ENCODE assay signal across 16 cellular contexts in genomic region chr10:80894339-80894791, GRCh38.
"Had no signal": no experiment of that assay in that cellular context is flagged by ENCODE, and none has a peak within 500 bp of the region (broad histone marks: within the 10 kb centered on the region; RNA-seq: fewer than 3 reads in every experiment).

No MANE protein-coding gene starts in this region.

- H3K27ac Mint-ChIP-seq: activated CD8-positive, alpha-beta memory T cell treated with anti-CD3 and anti-CD28 coated beads, Interleukin-2, amount 10 ng/mL, durations not matched to agents 7 days and 5 days; activated naive CD4-positive, alpha-beta T cell treated with anti-CD3 and anti-CD28 coated beads, Interleukin-2, amount 10 ng/mL, durations not matched to agents 7 days and 5 days; activated T-helper 2 cell treated with anti-CD3 and anti-CD28 coated beads, Interferon-gamma antibody, Interleukin-2, Interleukin-4, amounts not matched to agents 10 μg/mL and 5 μg/mL and 100 μg/mL, durations not matched to agents 14 hours and 24 hours and 36 hours; dendritic cell treated with granulocyte-macrophage colony-stimulating factor and Interleukin-4, amounts not matched to agents 40 ng/mL and 50 ng/mL, for 4 days; nephron progenitor cell; stimulated activated naive CD8-positive, alpha-beta T cell treated with anti-CD3 and anti-CD28 coated beads, Interleukin-15, Interleukin-2, amounts not matched to agents 100 ng/mL and 50 ng/mL, for 24 hours; type B pancreatic cell had no signal

- DNase-seq: activated CD4-positive, alpha-beta T cell treated with anti-CD3 and anti-CD28 coated beads, Interleukin-2, amount 50 U/mL, for 48 hours; activated CD8-positive, alpha-beta memory T cell treated with anti-CD3 and anti-CD28 coated beads, Interleukin-2, amount 10 ng/mL, durations not matched to agents 7 days and 5 days; activated naive CD4-positive, alpha-beta T cell treated with anti-CD3 and anti-CD28 coated beads, Interleukin-2, amount 10 ng/mL, durations not matched to agents 7 days and 5 days; activated T-cell treated with anti-CD3 and anti-CD28 coated beads, Interleukin-2, amount 50 U/mL, for 1 hour; effector memory CD4-positive, alpha-beta T cell; foreskin keratinocyte; heart left ventricle; kidney glomerular epithelial cell; nephron progenitor cell had no signal

- ATAC-seq: activated CD4-positive, CD25-positive, alpha-beta regulatory T cell treated with anti-CD3 and anti-CD28 coated beads, Interleukin-2, amount 50 U/mL, for 24 hours; activated CD8-positive, alpha-beta memory T cell treated with anti-CD3 and anti-CD28 coated beads, Interleukin-2, amount 10 ng/mL, durations not matched to agents 7 days and 5 days; foreskin keratinocyte; heart left ventricle; sciatic nerve had no signal

- H3K27me3 Mint-ChIP-seq: activated CD8-positive, alpha-beta memory T cell treated with anti-CD3 and anti-CD28 coated beads, Interleukin-2, amount 10 ng/mL, durations not matched to agents 7 days and 5 days; activated naive CD4-positive, alpha-beta T cell treated with anti-CD3 and anti-CD28 coated beads, Interleukin-2, amount 10 ng/mL, durations not matched to agents 7 days and 5 days; dendritic cell treated with granulocyte-macrophage colony-stimulating factor and Interleukin-4, amounts not matched to agents 40 ng/mL and 50 ng/mL, for 4 days; stimulated activated naive CD8-positive, alpha-beta T cell treated with anti-CD3 and anti-CD28 coated beads, Interleukin-15, Interleukin-2, amounts not matched to agents 100 ng/mL and 50 ng/mL, for 24 hours had no signal

- H3K4me1 Mint-ChIP-seq: activated CD8-positive, alpha-beta memory T cell treated with anti-CD3 and anti-CD28 coated beads, Interleukin-2, amount 10 ng/mL, durations not matched to agents 7 days and 5 days had no signal

- H3K36me3 Mint-ChIP-seq: activated CD8-positive, alpha-beta memory T cell treated with anti-CD3 and anti-CD28 coated beads, Interleukin-2, amount 10 ng/mL, durations not matched to agents 7 days and 5 days; activated naive CD4-positive, alpha-beta T cell treated with anti-CD3 and anti-CD28 coated beads, Interleukin-2, amount 10 ng/mL, durations not matched to agents 7 days and 5 days; type B pancreatic cell had no signal

- H3K9me3 Mint-ChIP-seq: activated naive CD4-positive, alpha-beta T cell treated with anti-CD3 and anti-CD28 coated beads, Interleukin-2, amount 10 ng/mL, durations not matched to agents 7 days and 5 days; activated T-helper 2 cell treated with anti-CD3 and anti-CD28 coated beads, Interferon-gamma antibody, Interleukin-2, Interleukin-4, amounts not matched to agents 10 μg/mL and 5 μg/mL and 100 μg/mL, durations not matched to agents 14 hours and 24 hours and 36 hours; dendritic cell treated with granulocyte-macrophage colony-stimulating factor and Interleukin-4, amounts not matched to agents 40 ng/mL and 50 ng/mL, for 4 days; nephron progenitor cell; stimulated activated naive CD8-positive, alpha-beta T cell treated with anti-CD3 and anti-CD28 coated beads, Interleukin-15, Interleukin-2, amounts not matched to agents 100 ng/mL and 50 ng/mL, for 24 hours; type B pancreatic cell had no signal

- H3K4me3 Mint-ChIP-seq: activated CD8-positive, alpha-beta memory T cell treated with anti-CD3 and anti-CD28 coated beads, Interleukin-2, amount 10 ng/mL, durations not matched to agents 7 days and 5 days; activated naive CD4-positive, alpha-beta T cell treated with anti-CD3 and anti-CD28 coated beads, Interleukin-2, amount 10 ng/mL, durations not matched to agents 7 days and 5 days; dendritic cell treated with granulocyte-macrophage colony-stimulating factor and Interleukin-4, amounts not matched to agents 40 ng/mL and 50 ng/mL, for 4 days; nephron progenitor cell; stimulated activated naive CD8-positive, alpha-beta T cell treated with anti-CD3 and anti-CD28 coated beads, Interleukin-15, Interleukin-2, amounts not matched to agents 100 ng/mL and 50 ng/mL, for 24 hours; type B pancreatic cell had no signal

- H3K4me3 ChIP-seq: heart left ventricle, suprapubic skin had no signal
